ENCODE assay signal across 1 cellular context in the genomic region with DNA sequence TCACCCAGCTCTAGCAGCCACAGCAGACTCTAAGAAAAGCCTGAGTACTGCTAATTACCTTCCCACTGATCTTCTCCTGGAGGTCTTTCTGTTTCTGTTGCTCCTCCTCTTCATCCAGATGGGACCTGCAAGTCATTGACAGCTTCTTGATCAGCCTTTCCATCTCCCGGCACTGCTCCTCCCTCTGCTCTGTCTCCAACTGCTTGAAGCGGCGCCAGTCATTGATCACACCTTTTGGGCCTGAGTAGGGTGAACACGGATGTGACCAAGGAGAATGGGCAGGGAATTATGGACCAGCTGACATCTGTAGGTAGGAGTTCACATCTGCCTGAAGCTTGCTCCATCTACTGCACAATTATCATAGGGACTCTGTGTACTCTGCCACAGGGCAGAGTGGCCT.
TF ChIP-seq lines count a peak whose summit lies in the region.

No MANE protein-coding gene starts in this region.

TF ChIP-seq in endothelial cell of umbilical vein, 7 proteins besides CTCF, POLR2A, EP300 and RAD21:
- TF ChIP-seq FOS (IDR thresholded peaks at IDR 0.05; ENCODE audit: borderline replicate concordance, insufficient read depth, low read length) = no peak
- TF ChIP-seq, protein P1, sequence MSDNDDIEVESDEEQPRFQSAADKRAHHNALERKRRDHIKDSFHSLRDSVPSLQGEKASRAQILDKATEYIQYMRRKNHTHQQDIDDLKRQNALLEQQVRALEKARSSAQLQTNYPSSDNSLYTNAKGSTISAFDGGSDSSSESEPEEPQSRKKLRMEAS (IDR thresholded peaks at IDR 0.05; ENCODE audit: insufficient read depth, insufficient read length) = no peak
- no peak for TF ChIP-seq GATA2 (IDR thresholded peaks at IDR 0.05; ENCODE audit: insufficient read depth, insufficient read length, low read depth, low read length)
- no peak for TF ChIP-seq JUN (IDR thresholded peaks at IDR 0.05; ENCODE audit: borderline replicate concordance, insufficient read depth, insufficient read length, low read depth)
- no peak for TF ChIP-seq MYC (IDR thresholded peaks at IDR 0.05; ENCODE audit: low read depth, low read length)
- no peak for TF ChIP-seq EZH2 (IDR thresholded peaks at IDR 0.05; ENCODE audit: borderline replicate concordance, low read depth, low read length, severe bottlenecking)
- no peak for TF ChIP-seq POLR2AphosphoS5 (IDR thresholded peaks at IDR 0.05; ENCODE audit: insufficient read depth, low read depth, low read length)
TF ChIP-seq in endothelial cell of umbilical vein: peak in this region for 0.
